8 cellular contexts compared by ENCODE assay signal in the genomic region with DNA sequence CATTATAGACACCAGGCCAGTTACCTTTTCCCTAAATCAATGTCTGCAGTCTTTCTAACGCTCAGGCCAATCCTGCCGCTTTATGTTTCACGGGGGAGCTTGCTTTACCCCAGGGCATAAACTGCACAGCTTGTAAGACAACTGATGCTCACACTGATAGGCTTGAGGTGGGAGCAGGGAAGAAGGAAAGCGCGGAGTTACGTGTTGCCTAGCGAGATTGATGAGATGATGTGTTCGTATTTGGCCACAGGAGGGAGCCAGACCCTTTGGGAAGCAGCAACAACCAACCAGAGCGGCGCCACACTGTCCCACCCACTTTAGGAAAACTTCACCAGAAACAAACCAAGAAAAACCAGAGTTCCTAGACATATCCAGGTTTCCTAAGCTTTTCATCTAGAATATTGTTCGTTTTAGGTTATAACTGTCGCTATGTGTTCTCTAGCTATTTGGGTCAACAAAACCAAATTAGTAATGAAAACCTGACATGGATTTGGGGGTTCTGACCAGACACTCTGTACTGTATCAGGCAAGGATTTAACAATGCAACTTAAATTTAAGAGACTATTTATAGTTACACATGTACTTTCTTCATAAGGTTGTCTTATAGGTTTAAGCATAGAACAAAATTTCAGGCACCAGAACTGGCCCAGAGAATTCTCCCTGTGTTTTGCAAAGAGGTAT. TPM values are rescaled to one million over a fixed set of nuclear protein-coding genes. Genes with fewer than 3 reads are reported as not detected.
DNase-seq lines count a peak whose midpoint lies in the region; ATAC-seq and TF ChIP-seq lines count a peak whose summit lies in the region.

No MANE protein-coding gene starts in this region.

- intact Hi-C loops in head of caudate nucleus (cut with DNase I), result loop anchor here (2.0 to 10.0 kb wide), 2 partner anchors 94 to 178 kb away; no protein-coding TSS in a partner anchor
- intact Hi-C loops in prostate gland (cut with DNase I), result loop anchor here (2.0 kb wide), 1 partner anchor 94 kb away; no protein-coding TSS in a partner anchor
- intact Hi-C loops in uterus (cut with DNase I; ENCODE audit: low total_unique reads), result loop anchor here (10.0 kb wide), 1 partner anchor 92 kb away; no protein-coding TSS in a partner anchor

- no peaks in the 10 kb centered on the region for H3K27me3 Mint-ChIP-seq in activated naive CD4-positive, alpha-beta T cell treated with anti-CD3 and anti-CD28 coated beads, Interleukin-2, amount 50 U/mL, for 24 hours

- no peak overlapping the region for H3K27ac Mint-ChIP-seq in activated naive CD4-positive, alpha-beta T cell treated with anti-CD3 and anti-CD28 coated beads, Interleukin-2, amount 50 U/mL, for 24 hours

- peak overlapping the region; percentile 51 for H3K4me3 Mint-ChIP-seq in activated naive CD4-positive, alpha-beta T cell treated with anti-CD3 and anti-CD28 coated beads, Interleukin-2, amount 50 U/mL, for 24 hours

- peaks cover 9% of the 10 kb centered on the region for H3K4me1 Mint-ChIP-seq in activated naive CD4-positive, alpha-beta T cell treated with anti-CD3 and anti-CD28 coated beads, Interleukin-2, amount 50 U/mL, for 24 hours

- peaks cover 4% of the 10 kb centered on the region for H3K27me3 ChIP-seq in prostate gland (replicated peaks; ENCODE audit: insufficient read depth)
- peaks cover 0 to 5% of the 10 kb centered on the region in 2 donors for H3K27me3 ChIP-seq in uterus

- DNase-seq in GM03348 (ENCODE audit: low spot score), result peak; percentile 87
- DNase-seq in HCEC 1CT, result peak; percentile 86
- DNase-seq in NAMALWA (ENCODE audit: low spot score), result peak; percentile 86
- peak; percentile 56 to 92 (median 82) for DNase-seq in head of caudate nucleus
- DNase-seq in prostate gland (ENCODE audit: low spot score), result peak; percentile 71
- peak; percentile 80 to 90 for DNase-seq in uterus

- H3K4me1 ChIP-seq in prostate gland (replicated peaks) (no peaks in the 10 kb centered on the region), uterus (no peaks in the 10 kb centered on the region)

- WGBS in prostate gland, result 2% methylated on average over 12 of the region's 12 CpGs

- no peaks in the 10 kb centered on the region for H3K36me3 ChIP-seq in prostate gland
- H3K36me3 ChIP-seq in uterus, result no peaks in the 10 kb centered on the region

- no peak overlapping the region for H3K27ac ChIP-seq in prostate gland
- peak overlapping the region; percentile 49 to 68 for H3K27ac ChIP-seq in uterus

- no peaks in the 10 kb centered on the region for H3K9me3 Mint-ChIP-seq in activated naive CD4-positive, alpha-beta T cell treated with anti-CD3 and anti-CD28 coated beads, Interleukin-2, amount 50 U/mL, for 24 hours

- H3K9me3 ChIP-seq in prostate gland, result no peaks in the 10 kb centered on the region
- no peaks in the 10 kb centered on the region for H3K9me3 ChIP-seq in uterus

- TF ChIP-seq POLR2A in prostate gland (IDR thresholded peaks at IDR 0.05) (no peak), uterus (IDR thresholded peaks at IDR 0.05) (no peak)

- H3K4me3 ChIP-seq in prostate gland, result no peak overlapping the region
- H3K4me3 ChIP-seq in uterus, result no peak overlapping the region

- TF ChIP-seq CTCF in prostate gland (IDR thresholded peaks at IDR 0.05) (peak; percentile 33 to 81 (median 72)), uterus (IDR thresholded peaks at IDR 0.05) (peak; percentile 79 to 86 (median 85))

- peak; percentile 100 for ATAC-seq in SK-N-SH treated with all-trans-retinoic acid at 6 μM for 48 hours

- no peaks in the 10 kb centered on the region for H3K36me3 Mint-ChIP-seq in activated naive CD4-positive, alpha-beta T cell treated with anti-CD3 and anti-CD28 coated beads, Interleukin-2, amount 50 U/mL, for 24 hours

TF ChIP-seq in SK-N-SH treated with all-trans-retinoic acid at 6 μM for 48 hours, 23 proteins besides CTCF, POLR2A, EP300 and RAD21:
- no peak for TF ChIP-seq BACH2 (CRISPR knock-in tag; IDR thresholded peaks at IDR 0.05; ENCODE audit: borderline replicate concordance)
- TF ChIP-seq ARNTL (CRISPR knock-in tag; IDR thresholded peaks at IDR 0.05; ENCODE audit: borderline replicate concordance, low read depth), result no peak
- TF ChIP-seq ZC3H10 (CRISPR knock-in tag; IDR thresholded peaks at IDR 0.05), result no peak
- no peak for TF ChIP-seq ESRRG (CRISPR knock-in tag; IDR thresholded peaks at IDR 0.05)
- no peak for TF ChIP-seq ZNF565 (CRISPR knock-in tag; conservative IDR thresholded peaks at IDR 0.05; ENCODE audit: low read depth)
- TF ChIP-seq RARB (CRISPR knock-in tag; IDR thresholded peaks at IDR 0.05), result no peak
- TF ChIP-seq TCF4 (CRISPR knock-in tag; IDR thresholded peaks at IDR 0.05; ENCODE audit: borderline replicate concordance), result no peak
- TF ChIP-seq ZFP30 (CRISPR knock-in tag; IDR thresholded peaks at IDR 0.05), result no peak
- no peak for TF ChIP-seq TOX (CRISPR knock-in tag; IDR thresholded peaks at IDR 0.05; ENCODE audit: borderline replicate concordance)
- TF ChIP-seq, protein P1, sequence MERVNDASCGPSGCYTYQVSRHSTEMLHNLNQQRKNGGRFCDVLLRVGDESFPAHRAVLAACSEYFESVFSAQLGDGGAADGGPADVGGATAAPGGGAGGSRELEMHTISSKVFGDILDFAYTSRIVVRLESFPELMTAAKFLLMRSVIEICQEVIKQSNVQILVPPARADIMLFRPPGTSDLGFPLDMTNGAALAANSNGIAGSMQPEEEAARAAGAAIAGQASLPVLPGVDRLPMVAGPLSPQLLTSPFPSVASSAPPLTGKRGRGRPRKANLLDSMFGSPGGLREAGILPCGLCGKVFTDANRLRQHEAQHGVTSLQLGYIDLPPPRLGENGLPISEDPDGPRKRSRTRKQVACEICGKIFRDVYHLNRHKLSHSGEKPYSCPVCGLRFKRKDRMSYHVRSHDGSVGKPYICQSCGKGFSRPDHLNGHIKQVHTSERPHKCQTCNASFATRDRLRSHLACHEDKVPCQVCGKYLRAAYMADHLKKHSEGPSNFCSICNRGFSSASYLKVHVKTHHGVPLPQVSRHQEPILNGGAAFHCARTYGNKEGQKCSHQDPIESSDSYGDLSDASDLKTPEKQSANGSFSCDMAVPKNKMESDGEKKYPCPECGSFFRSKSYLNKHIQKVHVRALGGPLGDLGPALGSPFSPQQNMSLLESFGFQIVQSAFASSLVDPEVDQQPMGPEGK (CRISPR knock-in tag; IDR thresholded peaks at IDR 0.05; ENCODE audit: borderline replicate concordance), result no peak
- no peak for TF ChIP-seq OSR1 (CRISPR knock-in tag; IDR thresholded peaks at IDR 0.05)
- TF ChIP-seq ZNF70 (CRISPR knock-in tag; IDR thresholded peaks at IDR 0.05), result no peak
- no peak for TF ChIP-seq CREB5 (CRISPR knock-in tag; IDR thresholded peaks at IDR 0.05; ENCODE audit: low read depth)

RNA-seq across cellular contexts. Expression of gene IL26, which starts 2.4 kb away (rescaled TPM):
- total RNA-seq in prostate gland (not detected), uterus (not detected)

RNA-seq across cellular contexts. Expression of gene IL22, which starts 30.2 kb away (rescaled TPM):
- total RNA-seq in prostate gland, result not detected
- total RNA-seq in uterus, result not detected

Comparison
In these comparisons a context has a peak if more than half of its experiments do, and no peak if none do; other contexts are left out.
1. H3K27ac ChIP-seq: peak in uterus (2 of 2); none in prostate gland (0 of 2).
2. Peak in every context shown above with its lines, with median percentiles within 50 percentile points of each other: DNase-seq.